1 cellular context compared by ENCODE assay signal in genomic region chr5:180082633-180083420, GRCh38.
TF ChIP-seq lines count a peak whose summit lies in the region.

No MANE protein-coding gene starts in this region.

TF ChIP-seq in H1, 55 proteins besides CTCF, POLR2A, EP300 and RAD21:
- TF ChIP-seq TCF12 (IDR thresholded peaks at IDR 0.05; ENCODE audit: low read depth, low read length) (peak; percentile 35; the same call in 1 of the 2 replicates), FOSL1 (IDR thresholded peaks at IDR 0.05; ENCODE audit: insufficient read depth, low read depth, low read length) (no peak), MAFK (IDR thresholded peaks at IDR 0.05; ENCODE audit: low read depth, low read length) (no peak), CBX8 (IDR thresholded peaks at IDR 0.05; ENCODE audit: borderline replicate concordance, low read depth, low read length) (no peak), NANOG (IDR thresholded peaks at IDR 0.05; ENCODE audit: insufficient read depth, low read depth, low read length, poor library complexity, severe bottlenecking) (peak; percentile 67), TAF7 (optimal IDR thresholded peaks at IDR 0.05; ENCODE audit: borderline replicate concordance, low read depth, low read length) (peak; percentile 60), JUN (IDR thresholded peaks at IDR 0.05; ENCODE audit: low read depth, low read length) (no peak), KDM4A (IDR thresholded peaks at IDR 0.05; ENCODE audit: low read depth, low read length, severe bottlenecking) (no peak), JUND (IDR thresholded peaks at IDR 0.05; ENCODE audit: low read length) (no peak), MAX (IDR thresholded peaks at IDR 0.05) (peak; percentile 89), ATF2 (IDR thresholded peaks at IDR 0.05; ENCODE audit: low read length) (peak; percentile 83; the same call in 1 of the 2 replicates), SIN3A (conservative IDR thresholded peaks at IDR 0.05 in 1 of 2, IDR thresholded peaks at IDR 0.05 in 1 of 2; ENCODE audit: low read depth in 1 of 2, low read length in 2 of 2) (no peak), GTF2F1 (IDR thresholded peaks at IDR 0.05; ENCODE audit: borderline replicate concordance, low read depth, low read length) (no peak), CHD1 (IDR thresholded peaks at IDR 0.05; ENCODE audit: low read depth, low read length) (no peak), NRF1 (IDR thresholded peaks at IDR 0.05; ENCODE audit: low read depth, low read length) (no peak), BACH1 (IDR thresholded peaks at IDR 0.05; ENCODE audit: low read length) (no peak), BRCA1 (IDR thresholded peaks at IDR 0.05; ENCODE audit: low read depth, low read length) (no peak), BCL11A (IDR thresholded peaks at IDR 0.05; ENCODE audit: low read depth in 2 of 2, low read length in 2 of 2) (no peak), CREB1 (IDR thresholded peaks at IDR 0.05) (0 out of 2 replicates have a peak, but pooled peaks have one; percentile 21), HDAC6 (IDR thresholded peaks at IDR 0.05; ENCODE audit: low read depth, low read length) (no peak), CHD2 (IDR thresholded peaks at IDR 0.05; ENCODE audit: low read length) (no peak), POU5F1 (IDR thresholded peaks at IDR 0.05; ENCODE audit: low read depth, low read length) (peak; percentile 75; the same call in 1 of the 2 replicates), SRF (IDR thresholded peaks at IDR 0.05; ENCODE audit: low read depth, low read length) (no peak), CBX5 (IDR thresholded peaks at IDR 0.05; ENCODE audit: low read depth, low read length) (no peak), ATF3 (IDR thresholded peaks at IDR 0.05; ENCODE audit: insufficient read depth, low read depth, low read length) (no peak), POLR2AphosphoS5 (IDR thresholded peaks at IDR 0.05; ENCODE audit: low read depth, low read length) (peak; percentile 68; the same call in 1 of the 2 replicates), RXRA (IDR thresholded peaks at IDR 0.05; ENCODE audit: insufficient read depth, low read depth, low read length) (no peak), CTBP2 (IDR thresholded peaks at IDR 0.05; ENCODE audit: borderline replicate concordance, insufficient read depth, insufficient read length, low read length) (no peak), PHF8 (conservative IDR thresholded peaks at IDR 0.05; ENCODE audit: low read depth, low read length) (no peak), ZNF274 (IDR thresholded peaks at IDR 0.05; ENCODE audit: borderline replicate concordance, extremely low read depth, low read length) (no peak), ASH2L (IDR thresholded peaks at IDR 0.05; ENCODE audit: low read length) (peak; percentile 33), TEAD4 (IDR thresholded peaks at IDR 0.05; ENCODE audit: low read depth, low read length) (peak; percentile 59), SP4 (IDR thresholded peaks at IDR 0.05; ENCODE audit: low read length) (peak; percentile 70; the same call in 1 of the 2 replicates), TBP (IDR thresholded peaks at IDR 0.05; ENCODE audit: low read depth, low read length) (peak; percentile 64; the same call in 1 of the 2 replicates), SIX5 (IDR thresholded peaks at IDR 0.05; ENCODE audit: low read depth, low read length) (no peak), SP2 (IDR thresholded peaks at IDR 0.05; ENCODE audit: low read length) (no peak), GABPA (IDR thresholded peaks at IDR 0.05; ENCODE audit: borderline replicate concordance, insufficient read depth, low read length) (no peak), YY1 (IDR thresholded peaks at IDR 0.05; ENCODE audit: low read depth, low read length) (peak; percentile 56), SAP30 (IDR thresholded peaks at IDR 0.05; ENCODE audit: insufficient read depth, insufficient replicate concordance, low read length) (no peak), HDAC2 (IDR thresholded peaks at IDR 0.05; ENCODE audit: borderline replicate concordance in 1 of 2, low read depth in 2 of 2, low read length in 2 of 2) (peak; percentile 22 to 26; a peak in 1 of 4 replicates), EZH2 (IDR thresholded peaks at IDR 0.05; ENCODE audit: low read depth, low read length, severe bottlenecking) (no peak), KDM5A (IDR thresholded peaks at IDR 0.05; ENCODE audit: low read length) (no peak), SP1 (IDR thresholded peaks at IDR 0.05; ENCODE audit: low read depth, low read length) (peak; percentile 90), EGR1 (IDR thresholded peaks at IDR 0.05; ENCODE audit: borderline replicate concordance, low read depth, low read length) (0 out of 2 replicates have a peak, but pooled peaks have one; percentile 38), SIRT6 (IDR thresholded peaks at IDR 0.05; ENCODE audit: low read length) (no peak), TAF1 (IDR thresholded peaks at IDR 0.05; ENCODE audit: low read depth, low read length) (peak; percentile 57; the same call in 1 of the 2 replicates), RNF2 (IDR thresholded peaks at IDR 0.05; ENCODE audit: borderline replicate concordance, low read depth, low read length, missing control alignments, poor library complexity, severe bottlenecking) (no peak), SUZ12 (IDR thresholded peaks at IDR 0.05; ENCODE audit: low read length) (no peak), RFX5 (IDR thresholded peaks at IDR 0.05; ENCODE audit: borderline replicate concordance, low read depth, low read length) (no peak), KDM1A (IDR thresholded peaks at IDR 0.05; ENCODE audit: borderline replicate concordance, low read length) (no peak; the same call in 1 of the 2 replicates), CEBPB (IDR thresholded peaks at IDR 0.05; ENCODE audit: low read depth, low read length) (no peak), RBBP5 (IDR thresholded peaks at IDR 0.05; ENCODE audit: borderline replicate concordance, low read depth, low read length) (peak; percentile 90; the same call in 1 of the 2 replicates)
- TF ChIP-seq, protein P1, sequence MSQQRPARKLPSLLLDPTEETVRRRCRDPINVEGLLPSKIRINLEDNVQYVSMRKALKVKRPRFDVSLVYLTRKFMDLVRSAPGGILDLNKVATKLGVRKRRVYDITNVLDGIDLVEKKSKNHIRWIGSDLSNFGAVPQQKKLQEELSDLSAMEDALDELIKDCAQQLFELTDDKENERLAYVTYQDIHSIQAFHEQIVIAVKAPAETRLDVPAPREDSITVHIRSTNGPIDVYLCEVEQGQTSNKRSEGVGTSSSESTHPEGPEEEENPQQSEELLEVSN (IDR thresholded peaks at IDR 0.05) = peak; percentile 42; the same call in 1 of the 2 replicates
- TF ChIP-seq, protein P2, sequence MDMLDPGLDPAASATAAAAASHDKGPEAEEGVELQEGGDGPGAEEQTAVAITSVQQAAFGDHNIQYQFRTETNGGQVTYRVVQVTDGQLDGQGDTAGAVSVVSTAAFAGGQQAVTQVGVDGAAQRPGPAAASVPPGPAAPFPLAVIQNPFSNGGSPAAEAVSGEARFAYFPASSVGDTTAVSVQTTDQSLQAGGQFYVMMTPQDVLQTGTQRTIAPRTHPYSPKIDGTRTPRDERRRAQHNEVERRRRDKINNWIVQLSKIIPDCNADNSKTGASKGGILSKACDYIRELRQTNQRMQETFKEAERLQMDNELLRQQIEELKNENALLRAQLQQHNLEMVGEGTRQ (IDR thresholded peaks at IDR 0.05; ENCODE audit: low read length) = peak; percentile 65
- TF ChIP-seq, protein P3, sequence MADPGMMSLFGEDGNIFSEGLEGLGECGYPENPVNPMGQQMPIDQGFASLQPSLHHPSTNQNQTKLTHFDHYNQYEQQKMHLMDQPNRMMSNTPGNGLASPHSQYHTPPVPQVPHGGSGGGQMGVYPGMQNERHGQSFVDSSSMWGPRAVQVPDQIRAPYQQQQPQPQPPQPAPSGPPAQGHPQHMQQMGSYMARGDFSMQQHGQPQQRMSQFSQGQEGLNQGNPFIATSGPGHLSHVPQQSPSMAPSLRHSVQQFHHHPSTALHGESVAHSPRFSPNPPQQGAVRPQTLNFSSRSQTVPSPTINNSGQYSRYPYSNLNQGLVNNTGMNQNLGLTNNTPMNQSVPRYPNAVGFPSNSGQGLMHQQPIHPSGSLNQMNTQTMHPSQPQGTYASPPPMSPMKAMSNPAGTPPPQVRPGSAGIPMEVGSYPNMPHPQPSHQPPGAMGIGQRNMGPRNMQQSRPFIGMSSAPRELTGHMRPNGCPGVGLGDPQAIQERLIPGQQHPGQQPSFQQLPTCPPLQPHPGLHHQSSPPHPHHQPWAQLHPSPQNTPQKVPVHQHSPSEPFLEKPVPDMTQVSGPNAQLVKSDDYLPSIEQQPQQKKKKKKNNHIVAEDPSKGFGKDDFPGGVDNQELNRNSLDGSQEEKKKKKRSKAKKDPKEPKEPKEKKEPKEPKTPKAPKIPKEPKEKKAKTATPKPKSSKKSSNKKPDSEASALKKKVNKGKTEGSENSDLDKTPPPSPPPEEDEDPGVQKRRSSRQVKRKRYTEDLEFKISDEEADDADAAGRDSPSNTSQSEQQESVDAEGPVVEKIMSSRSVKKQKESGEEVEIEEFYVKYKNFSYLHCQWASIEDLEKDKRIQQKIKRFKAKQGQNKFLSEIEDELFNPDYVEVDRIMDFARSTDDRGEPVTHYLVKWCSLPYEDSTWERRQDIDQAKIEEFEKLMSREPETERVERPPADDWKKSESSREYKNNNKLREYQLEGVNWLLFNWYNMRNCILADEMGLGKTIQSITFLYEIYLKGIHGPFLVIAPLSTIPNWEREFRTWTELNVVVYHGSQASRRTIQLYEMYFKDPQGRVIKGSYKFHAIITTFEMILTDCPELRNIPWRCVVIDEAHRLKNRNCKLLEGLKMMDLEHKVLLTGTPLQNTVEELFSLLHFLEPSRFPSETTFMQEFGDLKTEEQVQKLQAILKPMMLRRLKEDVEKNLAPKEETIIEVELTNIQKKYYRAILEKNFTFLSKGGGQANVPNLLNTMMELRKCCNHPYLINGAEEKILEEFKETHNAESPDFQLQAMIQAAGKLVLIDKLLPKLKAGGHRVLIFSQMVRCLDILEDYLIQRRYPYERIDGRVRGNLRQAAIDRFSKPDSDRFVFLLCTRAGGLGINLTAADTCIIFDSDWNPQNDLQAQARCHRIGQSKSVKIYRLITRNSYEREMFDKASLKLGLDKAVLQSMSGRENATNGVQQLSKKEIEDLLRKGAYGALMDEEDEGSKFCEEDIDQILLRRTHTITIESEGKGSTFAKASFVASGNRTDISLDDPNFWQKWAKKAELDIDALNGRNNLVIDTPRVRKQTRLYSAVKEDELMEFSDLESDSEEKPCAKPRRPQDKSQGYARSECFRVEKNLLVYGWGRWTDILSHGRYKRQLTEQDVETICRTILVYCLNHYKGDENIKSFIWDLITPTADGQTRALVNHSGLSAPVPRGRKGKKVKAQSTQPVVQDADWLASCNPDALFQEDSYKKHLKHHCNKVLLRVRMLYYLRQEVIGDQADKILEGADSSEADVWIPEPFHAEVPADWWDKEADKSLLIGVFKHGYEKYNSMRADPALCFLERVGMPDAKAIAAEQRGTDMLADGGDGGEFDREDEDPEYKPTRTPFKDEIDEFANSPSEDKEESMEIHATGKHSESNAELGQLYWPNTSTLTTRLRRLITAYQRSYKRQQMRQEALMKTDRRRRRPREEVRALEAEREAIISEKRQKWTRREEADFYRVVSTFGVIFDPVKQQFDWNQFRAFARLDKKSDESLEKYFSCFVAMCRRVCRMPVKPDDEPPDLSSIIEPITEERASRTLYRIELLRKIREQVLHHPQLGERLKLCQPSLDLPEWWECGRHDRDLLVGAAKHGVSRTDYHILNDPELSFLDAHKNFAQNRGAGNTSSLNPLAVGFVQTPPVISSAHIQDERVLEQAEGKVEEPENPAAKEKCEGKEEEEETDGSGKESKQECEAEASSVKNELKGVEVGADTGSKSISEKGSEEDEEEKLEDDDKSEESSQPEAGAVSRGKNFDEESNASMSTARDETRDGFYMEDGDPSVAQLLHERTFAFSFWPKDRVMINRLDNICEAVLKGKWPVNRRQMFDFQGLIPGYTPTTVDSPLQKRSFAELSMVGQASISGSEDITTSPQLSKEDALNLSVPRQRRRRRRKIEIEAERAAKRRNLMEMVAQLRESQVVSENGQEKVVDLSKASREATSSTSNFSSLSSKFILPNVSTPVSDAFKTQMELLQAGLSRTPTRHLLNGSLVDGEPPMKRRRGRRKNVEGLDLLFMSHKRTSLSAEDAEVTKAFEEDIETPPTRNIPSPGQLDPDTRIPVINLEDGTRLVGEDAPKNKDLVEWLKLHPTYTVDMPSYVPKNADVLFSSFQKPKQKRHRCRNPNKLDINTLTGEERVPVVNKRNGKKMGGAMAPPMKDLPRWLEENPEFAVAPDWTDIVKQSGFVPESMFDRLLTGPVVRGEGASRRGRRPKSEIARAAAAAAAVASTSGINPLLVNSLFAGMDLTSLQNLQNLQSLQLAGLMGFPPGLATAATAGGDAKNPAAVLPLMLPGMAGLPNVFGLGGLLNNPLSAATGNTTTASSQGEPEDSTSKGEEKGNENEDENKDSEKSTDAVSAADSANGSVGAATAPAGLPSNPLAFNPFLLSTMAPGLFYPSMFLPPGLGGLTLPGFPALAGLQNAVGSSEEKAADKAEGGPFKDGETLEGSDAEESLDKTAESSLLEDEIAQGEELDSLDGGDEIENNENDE (IDR thresholded peaks at IDR 0.05; ENCODE audit: insufficient replicate concordance, low read length) = peak; percentile 20
